ENCODE assay signal across 8 cellular contexts in genomic region chr19:43526884-43527859, GRCh38. TPM values are rescaled to one million over a fixed set of nuclear protein-coding genes. Genes with fewer than 3 reads are reported as not detected.
DNase-seq lines count a peak whose midpoint lies in the region; ATAC-seq and TF ChIP-seq lines count a peak whose summit lies in the region.

TSS of gene ETHE1 (minus strand) at chr19:43527201. CDS start at chr19:43527177, 24 bp downstream.

- H3K4me1 ChIP-seq in BLaER1 treated with 17β-estradiol and CSF1 and Interleukin-3, amounts not matched to agents 10 nM and 100 nM, result peaks cover 41 to 61% (median 51%) of the 10 kb centered on the region in 10 experiments

- H3K36me3 Mint-ChIP-seq in nephron progenitor cell (ENCODE audit: low read depth), result no peaks in the 10 kb centered on the region

- no peak within 1 kb of the TSS for H3K27ac Mint-ChIP-seq in nephron progenitor cell

- no peaks in the 10 kb centered on the region for H3K27me3 ChIP-seq in BLaER1 treated with 17β-estradiol and CSF1 and Interleukin-3, amounts not matched to agents 10 nM and 100 nM

- peak within 1 kb of the TSS; percentile 75 to 97 (median 93) for H3K4me2 ChIP-seq in BLaER1 treated with 17β-estradiol and CSF1 and Interleukin-3, amounts not matched to agents 10 nM and 100 nM

- H4K20me1 ChIP-seq in BLaER1 treated with 17β-estradiol and CSF1 and Interleukin-3, amounts not matched to agents 10 nM and 100 nM, result peaks cover 1 to 45% (median 25%) of the 10 kb centered on the region in 11 experiments; a peak in 18 of 22 replicates

- ATAC-seq in GM19438 (IDR thresholded peaks at IDR 0.05; ENCODE audit: low read depth, unreplicated experiment), result peak; percentile 69

- DNase-seq in HuH-7.5 (ENCODE audit: low spot score) (peak; percentile 86), SHP77 treated with DMSO at 0.1 percent for 48 hours (lab: John Stamatoyannopoulos, UW) (peak; percentile 16), activated gamma-delta T cell (lab: John Stamatoyannopoulos, UW) (peak; percentile 60), foreskin fibroblast (peak; percentile 58 to 91), nephron progenitor cell (peak; percentile 90)

- H3K4me3 ChIP-seq in BLaER1 treated with 17β-estradiol and CSF1 and Interleukin-3, amounts not matched to agents 10 nM and 100 nM, result peak within 1 kb of the TSS; percentile 90 to 99 (median 92)
- peak within 1 kb of the TSS; percentile 88 to 89 for H3K4me3 ChIP-seq in foreskin fibroblast (ENCODE audit: low read depth in 1 of 2, low read length in 2 of 2)

- H3K9ac ChIP-seq in BLaER1 treated with 17β-estradiol and CSF1 and Interleukin-3, amounts not matched to agents 10 nM and 100 nM, result peak within 1 kb of the TSS; percentile 83 to 93 (median 88)

- H3K36me3 ChIP-seq in BLaER1 treated with 17β-estradiol and CSF1 and Interleukin-3, amounts not matched to agents 10 nM and 100 nM, result peaks cover 7 to 27% (median 19%) of the 10 kb centered on the region in 11 experiments; a peak in 19 of 22 replicates

- no peaks in the 10 kb centered on the region for H3K9me3 Mint-ChIP-seq in nephron progenitor cell

- no peaks in the 10 kb centered on the region for H3K9me3 ChIP-seq in BLaER1 treated with 17β-estradiol and CSF1 and Interleukin-3, amounts not matched to agents 10 nM and 100 nM (replicated peaks in 1 of 11)

- H3K27me3 Mint-ChIP-seq in nephron progenitor cell (ENCODE audit: low read depth, poor library complexity), result peaks cover 6% of the 10 kb centered on the region

- peaks cover 37% of the 10 kb centered on the region for H3K4me1 Mint-ChIP-seq in nephron progenitor cell

- peak within 1 kb of the TSS; percentile 64 to 92 (median 86) for H3K27ac ChIP-seq in BLaER1 treated with 17β-estradiol and CSF1 and Interleukin-3, amounts not matched to agents 10 nM and 100 nM

- peak within 1 kb of the TSS; percentile 91 for H3K4me3 Mint-ChIP-seq in nephron progenitor cell

- TF ChIP-seq CTCF in foreskin fibroblast (IDR thresholded peaks at IDR 0.05; ENCODE audit: low read depth, low read length) (no peak), nephron progenitor cell (IDR thresholded peaks at IDR 0.05) (no peak), subcutaneous adipose tissue (IDR thresholded peaks at IDR 0.05; ENCODE audit: low read depth) (no peak)

RNA-seq across cellular contexts. Expression of gene ETHE1, which starts in this region (rescaled TPM):
- 10 to 100 TPM; 20.2 to 36.7 (median 31.3) TPM for total RNA-seq in subcutaneous adipose tissue

Comparison
In these comparisons a context has a peak if more than half of its experiments do, and no peak if none do; other contexts are left out.
1. Peak in every context shown above with its lines: DNase-seq, ATAC-seq, H3K4me3 ChIP-seq and H3K27ac ChIP-seq.
2. DNase-seq: peak in every context shown above with its lines; median percentile 90 in nephron progenitor cell; 86 in HuH-7.5; 74 in foreskin fibroblast; 60 in activated gamma-delta T cell; 16 in SHP77 treated with DMSO at 0.1 percent for 48 hours.